Comparison of ENCODE assay signal across 1 cellular context in the genomic region with DNA sequence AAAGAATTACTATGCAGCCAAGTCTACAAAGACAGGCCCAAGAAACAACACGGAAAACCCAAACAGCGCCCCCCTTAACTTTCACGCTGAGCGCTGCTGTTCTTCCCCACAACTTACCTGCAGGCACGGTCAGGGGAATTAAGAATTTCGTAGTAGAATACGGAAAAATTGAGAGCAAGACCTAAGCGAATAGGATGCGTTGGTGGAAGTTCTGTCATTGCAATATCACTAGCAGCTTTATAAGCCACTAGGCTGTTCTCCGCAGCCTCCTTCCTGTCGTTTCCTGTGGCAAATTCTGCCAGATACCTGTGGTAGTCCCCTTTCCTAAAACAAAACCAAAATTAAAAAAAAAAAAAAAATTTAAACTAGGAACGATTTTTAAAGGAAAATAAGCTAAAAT.
TF ChIP-seq lines count a peak whose summit lies in the region.

No MANE protein-coding gene starts in this region.

TF ChIP-seq in SK-N-SH, 30 proteins besides CTCF, POLR2A, EP300 and RAD21 (continued from another document):
- TF ChIP-seq REST (IDR thresholded peaks at IDR 0.05; ENCODE audit: low read depth, low read length) (no peak), SIN3A (IDR thresholded peaks at IDR 0.05; ENCODE audit: borderline replicate concordance, low read depth, low read length) (no peak), NRF1 (IDR thresholded peaks at IDR 0.05; ENCODE audit: low read depth, low read length) (no peak), RFX5 (IDR thresholded peaks at IDR 0.05; ENCODE audit: low read length) (no peak), FOSL2 (IDR thresholded peaks at IDR 0.05; ENCODE audit: borderline replicate concordance, low read depth) (no peak), RXRA (IDR thresholded peaks at IDR 0.05; ENCODE audit: borderline replicate concordance, low read depth) (no peak)
